In genomic region chr2:102772659-102773058, GRCh38 we compare ENCODE assay signal across 25 cellular contexts. TPM values are rescaled to one million over a fixed set of nuclear protein-coding genes. Genes with fewer than 3 reads are reported as not detected.
"Had no signal": no experiment of that assay in that cellular context is flagged by ENCODE, and none has a peak within 500 bp of the region (broad histone marks: within the 10 kb centered on the region; RNA-seq: fewer than 3 reads in every experiment).

No MANE protein-coding gene starts in this region.

- H3K27ac ChIP-seq: ascending aorta, breast epithelium, cardiac muscle cell, coronary artery, dorsolateral prefrontal cortex had no signal

- H3K4me1 ChIP-seq: ascending aorta, breast epithelium had no signal

- H3K36me3 ChIP-seq: ascending aorta, breast epithelium, cardiac muscle cell had no signal

- ATAC-seq: activated CD4-positive, alpha-beta T cell treated with anti-CD3 and anti-CD28 coated beads for 36 hours; activated naive CD4-positive, alpha-beta T cell treated with anti-CD3 and anti-CD28 coated beads, Interleukin-2, amount 50 U/mL, for 72 hours; activated T-cell treated with anti-CD3 and anti-CD28 coated beads, Interleukin-2, amount 50 U/mL, for 72 hours; esophagus mucosa had no signal

- H3K27me3 ChIP-seq: ascending aorta, breast epithelium, cardiac muscle cell, dorsolateral prefrontal cortex had no signal

- H3K9me3 ChIP-seq: ascending aorta, breast epithelium had no signal

- DNase-seq: activated CD4-positive, alpha-beta memory T cell treated with anti-CD3 and anti-CD28 coated beads, Interleukin-2, amount 10 ng/mL, durations not matched to agents 7 days and 5 days; activated CD4-positive, alpha-beta T cell treated with anti-CD3 and anti-CD28 coated beads for 36 hours; activated CD4-positive, alpha-beta T cell treated with anti-CD3 and anti-CD28 coated beads, Interleukin-2, amount 10 ng/mL, durations not matched to agents 7 days and 5 days; activated CD4-positive, alpha-beta T cell treated with anti-CD3 and anti-CD28 coated beads, Interleukin-2, amount 50 U/mL, for 4 hours; activated CD4-positive, CD25-positive, alpha-beta regulatory T cell; activated CD4-positive, CD25-positive, alpha-beta regulatory T cell treated with anti-CD3 and anti-CD28 coated beads, Interleukin-2, amount 50 U/mL, for 72 hours; activated CD8-positive, alpha-beta memory T cell treated with anti-CD3 and anti-CD28 coated beads, Interleukin-2, amount 50 U/mL, for 48 hours; activated gamma-delta T cell; activated naive CD4-positive, alpha-beta T cell; activated naive CD4-positive, alpha-beta T cell treated with anti-CD3 and anti-CD28 coated beads, Interleukin-2, amount 10 ng/mL, durations not matched to agents 7 days and 5 days; activated naive CD8-positive, alpha-beta T cell treated with anti-CD3 and anti-CD28 coated beads, Interleukin-2, amount 10 ng/mL, durations not matched to agents 7 days and 5 days; activated T-cell treated with anti-CD3 and anti-CD28 coated beads for 4 hours; activated T-cell treated with anti-CD3 and anti-CD28 coated beads, Interleukin-2, amount 50 U/mL, for 24 hours; activated T-cell treated with anti-CD3 and anti-CD28 coated beads, Interleukin-2, amount 50 U/mL, for 72 hours; dorsolateral prefrontal cortex; effector memory CD4-positive, alpha-beta T cell; endodermal cell; foreskin fibroblast; T-helper 2 cell had no signal

- H3K4me3 ChIP-seq: ascending aorta, breast epithelium, cardiac muscle cell, coronary artery, dorsolateral prefrontal cortex had no signal

RNA-seq across cellular contexts. Expression of gene TMEM182, which starts 10.8 kb away (rescaled TPM):
- total RNA-seq: ascending aorta had no signal
